Comparison of ENCODE assay signal across 1 cellular context in the genomic region with DNA sequence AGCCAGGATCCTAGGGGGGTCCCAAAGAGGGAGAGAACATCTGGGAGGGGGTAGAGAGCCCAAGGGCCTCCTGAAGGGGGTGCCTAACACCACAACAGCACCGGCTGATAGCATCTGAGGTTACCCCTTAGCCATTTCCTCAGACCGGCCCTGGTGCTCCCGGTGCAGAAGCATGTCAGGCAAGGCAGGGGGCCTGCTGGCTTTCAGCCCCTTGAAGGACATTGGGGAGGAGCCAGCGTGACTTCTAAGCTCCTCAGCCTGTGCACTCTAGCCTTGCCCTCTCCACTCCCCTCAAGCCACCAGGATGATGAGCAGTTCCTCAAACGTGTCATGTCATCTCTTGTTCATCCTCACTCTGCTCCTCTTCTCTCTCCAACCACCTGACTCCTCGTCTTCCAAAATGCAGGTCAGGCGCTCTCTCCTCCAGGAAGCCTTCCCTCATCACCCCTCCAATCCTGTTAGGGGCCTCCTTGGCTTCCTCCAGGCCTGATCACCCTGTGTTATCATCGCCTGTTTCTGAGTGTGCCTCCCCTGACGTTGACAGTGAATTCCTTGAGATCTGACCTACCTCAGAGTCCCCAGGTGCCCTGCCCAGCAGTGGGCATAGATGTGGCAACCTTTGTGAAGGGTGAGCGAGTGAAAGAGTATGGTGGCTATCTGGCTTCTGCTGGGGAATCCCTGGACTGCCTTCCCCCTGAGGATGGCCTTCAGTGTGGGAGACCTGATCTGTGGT.
TF ChIP-seq lines count a peak whose summit lies in the region.

No MANE protein-coding gene starts in this region.

TF ChIP-seq in H1, 55 proteins besides CTCF, POLR2A, EP300 and RAD21:
- TF ChIP-seq SP2 (IDR thresholded peaks at IDR 0.05; ENCODE audit: low read length): no peak
- TF ChIP-seq CBX8 (IDR thresholded peaks at IDR 0.05; ENCODE audit: borderline replicate concordance, low read depth, low read length): no peak
- TF ChIP-seq GTF2F1 (IDR thresholded peaks at IDR 0.05; ENCODE audit: borderline replicate concordance, low read depth, low read length): no peak
